In the genomic region with DNA sequence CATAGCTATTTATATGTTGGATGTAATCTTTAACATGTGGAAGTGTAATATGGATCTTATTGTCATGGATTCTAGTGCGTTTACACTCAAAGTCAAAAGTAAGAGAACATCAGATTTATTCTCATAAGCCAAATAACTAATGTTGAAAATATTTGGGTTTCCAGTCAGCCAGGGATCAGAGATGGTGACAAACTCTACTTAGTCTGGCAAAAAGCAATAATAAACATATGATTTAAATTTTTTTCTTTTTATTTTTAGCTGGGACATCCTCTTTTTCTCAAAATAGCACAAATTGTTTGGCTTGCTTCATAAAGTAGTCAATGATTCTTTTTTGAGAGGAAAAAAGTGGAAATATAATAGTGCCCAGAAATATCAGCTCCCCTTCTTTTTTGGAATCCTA, we compare ENCODE assay signal across 19 cellular contexts.
A peak's percentile ranks its signal among the peaks of the same experiment; 100 is the strongest.
DNase-seq lines count a peak whose midpoint lies in the region; ATAC-seq, FAIRE-seq and TF ChIP-seq lines count a peak whose summit lies in the region.
"Had no signal": no experiment of that assay in that cellular context is flagged by ENCODE, and none has a peak within 500 bp of the region (broad histone marks: within the 10 kb centered on the region; RNA-seq: fewer than 3 reads in every experiment).

No MANE protein-coding gene starts in this region.

- no peaks in the 10 kb centered on the region for H3K36me3 ChIP-seq in kidney (ENCODE audit: control insufficient read depth in 1 of 2, insufficient read depth in 2 of 2, low read length in 2 of 2)
- H3K36me3 ChIP-seq: BLaER1 had no signal

- ATAC-seq in HG03039 (IDR thresholded peaks at IDR 0.05; ENCODE audit: unreplicated experiment) (no peak), HG03342 (IDR thresholded peaks at IDR 0.05; ENCODE audit: unreplicated experiment) (no peak)
- ATAC-seq: PC-3 had no signal

- DNase-seq in EH (ENCODE audit: low read depth) = peak; percentile 72
- DNase-seq in coronary artery (ENCODE audit: low spot score) = no peak
- DNase-seq in kidney = no peak
- DNase-seq in posterior vena cava (ENCODE audit: low spot score) = no peak
- no peak for DNase-seq in germinal center (ENCODE audit: low spot score)
- DNase-seq: Calu3; CD4-positive, alpha-beta memory T cell; H9; MM.1S; NCI-H1092; NCI-H1436 treated with DMSO at 0.1 percent for 48 hours; NCI-H2029; NCI-H526; PC-3; SIG-M5 had no signal

- TF ChIP-seq CTCF in coronary artery (IDR thresholded peaks at IDR 0.05) = no peak
- TF ChIP-seq CTCF in kidney (IDR thresholded peaks at IDR 0.05; ENCODE audit: borderline replicate concordance, extremely low read depth, insufficient read depth) = no peak

- H3K27ac ChIP-seq in coronary artery = peak overlapping the region; percentile 69 to 83
- H3K27ac ChIP-seq in kidney (ENCODE audit: low read depth in 2 of 2, low read length in 2 of 2) = no peak overlapping the region
- H3K27ac ChIP-seq: BLaER1, RWPE1 had no signal

- H3K4me3 ChIP-seq in coronary artery = no peak overlapping the region
- no peak overlapping the region for H3K4me3 ChIP-seq in kidney (ENCODE audit: low read length in 2 of 2)
- H3K4me3 ChIP-seq: BLaER1 had no signal

- no peak overlapping the region for H3K9ac ChIP-seq in kidney (ENCODE audit: low read length in 2 of 2)
- H3K9ac ChIP-seq: BLaER1 had no signal

- H3K9me3 ChIP-seq in kidney (ENCODE audit: control insufficient read depth in 1 of 2, low read length in 2 of 2) = no peaks in the 10 kb centered on the region
- H3K9me3 ChIP-seq: BLaER1 had no signal

- intact Hi-C loops in kidney (cut with DNase I) (no loop called here), posterior vena cava (cut with DNase I) (no loop called here)

- FAIRE-seq in kidney (lab: Jason Lieb, UNC) = peak; percentile 6

- H3K4me1 ChIP-seq in kidney (ENCODE audit: control insufficient read depth in 1 of 2, insufficient read depth in 1 of 2, low read depth in 1 of 2, low read length in 2 of 2) = peaks cover 0 to 11% of the 10 kb centered on the region in 2 donors
- H3K4me1 ChIP-seq: BLaER1 had no signal

Comparison
In these comparisons a context has a peak if more than half of its experiments do, and no peak if none do; other contexts are left out.
1. H3K27ac ChIP-seq: peak in coronary artery (2 of 2); none in kidney (0 of 2).